In the genomic region with DNA sequence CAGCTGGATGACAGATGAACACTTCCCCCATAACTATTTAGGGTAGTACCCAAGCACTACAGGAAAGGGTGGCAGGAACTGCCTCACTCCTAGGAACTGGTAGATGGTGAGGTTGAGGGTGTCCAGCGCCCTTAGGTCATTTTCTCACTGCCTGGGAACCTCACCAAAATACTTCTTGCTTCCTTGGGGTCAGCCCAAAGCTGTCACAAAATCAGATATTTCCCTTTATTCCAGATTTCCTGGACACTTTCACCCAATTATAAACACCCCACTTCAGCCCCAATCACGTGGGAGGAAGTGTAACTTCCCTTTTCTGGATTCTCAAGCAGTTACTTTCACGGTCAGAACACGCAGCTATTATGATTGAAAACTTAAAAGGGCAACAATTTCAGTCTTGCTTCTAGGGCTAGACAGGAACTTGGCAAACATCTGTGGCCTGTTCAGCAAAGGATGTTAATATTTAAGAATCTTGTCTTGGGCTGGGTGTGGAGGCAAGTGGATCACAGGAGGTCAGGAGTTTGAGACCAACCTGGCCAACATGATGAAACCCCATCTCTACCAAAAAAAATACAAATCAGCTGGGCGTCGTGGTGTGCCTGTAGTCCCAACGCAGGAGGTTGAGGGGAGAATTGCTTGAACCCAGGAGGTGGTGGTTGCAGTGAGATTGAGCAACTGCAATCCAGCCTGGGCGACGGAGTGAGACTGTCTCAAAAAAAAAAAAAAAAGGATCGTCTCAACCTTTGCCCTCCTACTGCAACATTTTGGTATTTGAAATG, we compare ENCODE assay signal across 1 cellular context.
TF ChIP-seq lines count a peak whose summit lies in the region.

No MANE protein-coding gene starts in this region.

TF ChIP-seq in GM12878, 131 proteins besides CTCF, POLR2A, EP300 and RAD21 (continued from another document):
- peak; percentile 76 for TF ChIP-seq SPI1 (IDR thresholded peaks at IDR 0.05; ENCODE audit: borderline replicate concordance, insufficient read depth, low read depth, low read length)
- peak; percentile 37; the same call in 1 of the 2 replicates for TF ChIP-seq CBX5 (IDR thresholded peaks at IDR 0.05; ENCODE audit: low read depth)
- TF ChIP-seq IKZF2 (IDR thresholded peaks at IDR 0.05) = peak; percentile 83 to 87
- TF ChIP-seq POU2F2 (IDR thresholded peaks at IDR 0.05; ENCODE audit: borderline replicate concordance, low read depth, low read length) = peak; percentile 4; the same call in 1 of the 3 replicates
- TF ChIP-seq BMI1 (IDR thresholded peaks at IDR 0.05; ENCODE audit: borderline replicate concordance) = peak; percentile 37; the same call in 1 of the 2 replicates
- peak; percentile 92 for TF ChIP-seq RAD51 (IDR thresholded peaks at IDR 0.05)
- TF ChIP-seq ZBED1 (IDR thresholded peaks at IDR 0.05; ENCODE audit: borderline replicate concordance) = peak; percentile 83
- TF ChIP-seq PML (IDR thresholded peaks at IDR 0.05; ENCODE audit: low read length) = peak; percentile 69
- TF ChIP-seq CHD2 (IDR thresholded peaks at IDR 0.05; ENCODE audit: borderline replicate concordance, low read depth, low read length) = no peak; the same call in 1 of the 2 replicates
- peak; percentile 32 for TF ChIP-seq RUNX3 (IDR thresholded peaks at IDR 0.05; ENCODE audit: low read length)
- TF ChIP-seq HDGF (IDR thresholded peaks at IDR 0.05) = peak; percentile 33; the same call in 1 of the 2 replicates
- 0 out of 2 replicates have a peak, but pooled peaks have one; percentile 83 for TF ChIP-seq PAX8 (IDR thresholded peaks at IDR 0.05)
- TF ChIP-seq SIX5 (IDR thresholded peaks at IDR 0.05; ENCODE audit: low read depth, low read length, severe bottlenecking) = peak; percentile 14
- peak; percentile 60; the same call in 1 of the 2 replicates for TF ChIP-seq SMAD5 (IDR thresholded peaks at IDR 0.05; ENCODE audit: low read depth)
- peak; percentile 49; the same call in 1 of the 2 replicates for TF ChIP-seq FOXK2 (IDR thresholded peaks at IDR 0.05)
- TF ChIP-seq USF2 (IDR thresholded peaks at IDR 0.05; ENCODE audit: borderline replicate concordance, low read depth, low read length) = peak; percentile 33; the same call in 1 of the 2 replicates
- TF ChIP-seq PBX3 (IDR thresholded peaks at IDR 0.05; ENCODE audit: insufficient replicate concordance, low read depth, low read length) = peak; percentile 29
- TF ChIP-seq MTA2 (IDR thresholded peaks at IDR 0.05; ENCODE audit: low read depth) = no peak; the same call in 1 of the 2 replicates
- peak; percentile 97 for TF ChIP-seq MTA3 (IDR thresholded peaks at IDR 0.05; ENCODE audit: borderline replicate concordance, low read length)
- TF ChIP-seq ASH2L (IDR thresholded peaks at IDR 0.05; ENCODE audit: borderline replicate concordance, low read depth) = no peak
- TF ChIP-seq, protein P1, sequence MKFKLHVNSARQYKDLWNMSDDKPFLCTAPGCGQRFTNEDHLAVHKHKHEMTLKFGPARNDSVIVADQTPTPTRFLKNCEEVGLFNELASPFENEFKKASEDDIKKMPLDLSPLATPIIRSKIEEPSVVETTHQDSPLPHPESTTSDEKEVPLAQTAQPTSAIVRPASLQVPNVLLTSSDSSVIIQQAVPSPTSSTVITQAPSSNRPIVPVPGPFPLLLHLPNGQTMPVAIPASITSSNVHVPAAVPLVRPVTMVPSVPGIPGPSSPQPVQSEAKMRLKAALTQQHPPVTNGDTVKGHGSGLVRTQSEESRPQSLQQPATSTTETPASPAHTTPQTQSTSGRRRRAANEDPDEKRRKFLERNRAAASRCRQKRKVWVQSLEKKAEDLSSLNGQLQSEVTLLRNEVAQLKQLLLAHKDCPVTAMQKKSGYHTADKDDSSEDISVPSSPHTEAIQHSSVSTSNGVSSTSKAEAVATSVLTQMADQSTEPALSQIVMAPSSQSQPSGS (IDR thresholded peaks at IDR 0.05; ENCODE audit: low read length) = 0 out of 2 replicates have a peak, but pooled peaks have one; percentile 21
- TF ChIP-seq BCLAF1 (IDR thresholded peaks at IDR 0.05) = no peak
- TF ChIP-seq CREB1 (IDR thresholded peaks at IDR 0.05; ENCODE audit: low read depth) = peak; percentile 25; the same call in 1 of the 2 replicates
- TF ChIP-seq ETV6 (conservative IDR thresholded peaks at IDR 0.05 in 1 of 2, IDR thresholded peaks at IDR 0.05 in 1 of 2; ENCODE audit: borderline replicate concordance in 1 of 2, low read depth in 1 of 2) = peak in 1 of 2 experiments; percentile 63; a peak in 2 of 4 replicates
- TF ChIP-seq WRNIP1 (IDR thresholded peaks at IDR 0.05; ENCODE audit: borderline replicate concordance, low read depth, low read length) = no peak
- no peak for TF ChIP-seq TCF3 (IDR thresholded peaks at IDR 0.05; ENCODE audit: borderline replicate concordance, insufficient read depth, low read depth, low read length)
- peak; percentile 80 for TF ChIP-seq CBFB (IDR thresholded peaks at IDR 0.05; ENCODE audit: low read depth)
- TF ChIP-seq ATF3 (IDR thresholded peaks at IDR 0.05; ENCODE audit: borderline replicate concordance, extremely low read depth, low read depth, low read length) = no peak
- peak; percentile 85 for TF ChIP-seq IKZF1 (conservative IDR thresholded peaks at IDR 0.05)
- peak; percentile 60 for TF ChIP-seq MEF2B (IDR thresholded peaks at IDR 0.05; ENCODE audit: partially characterized antibody, poor library complexity, severe bottlenecking)
- peak; percentile 72; the same call in 1 of the 2 replicates for TF ChIP-seq DPF2 (IDR thresholded peaks at IDR 0.05)
- TF ChIP-seq ZSCAN29 (IDR thresholded peaks at IDR 0.05) = no peak
- 0 out of 2 replicates have a peak, but pooled peaks have one; percentile 21 for TF ChIP-seq GABPA (IDR thresholded peaks at IDR 0.05; ENCODE audit: low read depth)
- peak; percentile 40; the same call in 1 of the 2 replicates for TF ChIP-seq NFIC (IDR thresholded peaks at IDR 0.05; ENCODE audit: low read depth, low read length)
